1 cellular context compared by ENCODE assay signal in genomic region chr22:29204617-29205183, GRCh38.
TF ChIP-seq lines count a peak whose summit lies in the region.

No MANE protein-coding gene starts in this region.

TF ChIP-seq in H1, 55 proteins besides CTCF, POLR2A, EP300 and RAD21:
- TF ChIP-seq CREB1 (IDR thresholded peaks at IDR 0.05) (no peak), EGR1 (IDR thresholded peaks at IDR 0.05; ENCODE audit: borderline replicate concordance, low read depth, low read length) (no peak), ATF2 (IDR thresholded peaks at IDR 0.05; ENCODE audit: low read length) (no peak), SP2 (IDR thresholded peaks at IDR 0.05; ENCODE audit: low read length) (no peak), EZH2 (IDR thresholded peaks at IDR 0.05; ENCODE audit: low read depth, low read length, severe bottlenecking) (no peak), GTF2F1 (IDR thresholded peaks at IDR 0.05; ENCODE audit: borderline replicate concordance, low read depth, low read length) (no peak), TAF1 (IDR thresholded peaks at IDR 0.05; ENCODE audit: low read depth, low read length) (no peak), ATF3 (IDR thresholded peaks at IDR 0.05; ENCODE audit: insufficient read depth, low read depth, low read length) (no peak), FOSL1 (IDR thresholded peaks at IDR 0.05; ENCODE audit: insufficient read depth, low read depth, low read length) (no peak), HDAC6 (IDR thresholded peaks at IDR 0.05; ENCODE audit: low read depth, low read length) (no peak)
TF ChIP-seq in H1: peak in this region for 0.
